Comparison of ENCODE assay signal across 10 cellular contexts in genomic region chr1:226660410-226661182, GRCh38.
DNase-seq lines count a peak whose midpoint lies in the region; ATAC-seq and TF ChIP-seq lines count a peak whose summit lies in the region.
"Had no signal": no experiment of that assay in that cellular context is flagged by ENCODE, and none has a peak within 500 bp of the region (broad histone marks: within the 10 kb centered on the region; RNA-seq: fewer than 3 reads in every experiment).

No MANE protein-coding gene starts in this region.

- peaks cover 8 to 55% of the 10 kb centered on the region in 2 donors for H3K36me3 Mint-ChIP-seq in CD4-positive, alpha-beta memory T cell
- H3K36me3 Mint-ChIP-seq in natural killer cell treated with Interleukin-12 subunit alpha and Interleukin-12 subunit beta and Interleukin-15 and Interleukin-18, amount 100 ng/mL, for 72 hours: no peaks in the 10 kb centered on the region

- H3K9me3 ChIP-seq in CD4-positive, alpha-beta memory T cell (ENCODE audit: control insufficient read depth in 1 of 2, low read length in 2 of 2): no peaks in the 10 kb centered on the region
- H3K9me3 ChIP-seq in osteoblast (ENCODE audit: low read depth, low read length): no peaks in the 10 kb centered on the region
- H3K9me3 ChIP-seq: SJSA1 had no signal

- peak overlapping the region in 7 of 8 donors; percentile 73 to 88 (median 81) for H3K4me3 Mint-ChIP-seq in CD4-positive, alpha-beta memory T cell
- H3K4me3 Mint-ChIP-seq in natural killer cell treated with Interleukin-12 subunit alpha and Interleukin-12 subunit beta and Interleukin-15 and Interleukin-18, amount 100 ng/mL, for 72 hours: peak overlapping the region; percentile 65

- H3K27ac ChIP-seq in CD4-positive, alpha-beta memory T cell (ENCODE audit: low read depth, low read length): peak overlapping the region; percentile 74
- no peak overlapping the region for H3K27ac ChIP-seq in osteoblast (ENCODE audit: low read depth, low read length)
- H3K27ac ChIP-seq: SJSA1 had no signal

- intact Hi-C loops in CD4-positive, alpha-beta memory T cell (cut with micrococcal nuclease): loop anchor here (2.0 kb wide), 1 partner anchor 52 kb away; no protein-coding TSS in a partner anchor

- ATAC-seq in natural killer cell treated with Interleukin-12 subunit alpha and Interleukin-12 subunit beta and Interleukin-15 and Interleukin-18, amount 100 ng/mL, for 72 hours: no peak
- ATAC-seq in HG02642 (IDR thresholded peaks at IDR 0.05; ENCODE audit: poor library complexity, unreplicated experiment): no peak
- ATAC-seq: K562 had no signal

- peaks cover 0 to 91% (median 37%) of the 10 kb centered on the region in 4 donors for H3K4me1 Mint-ChIP-seq in CD4-positive, alpha-beta memory T cell
- H3K4me1 Mint-ChIP-seq in natural killer cell treated with Interleukin-12 subunit alpha and Interleukin-12 subunit beta and Interleukin-15 and Interleukin-18, amount 100 ng/mL, for 72 hours (ENCODE audit: low read depth in 2 of 2): peaks cover 79 to 81% of the 10 kb centered on the region in 2 donors

- POLR2A ChIA-PET in CD4-positive, alpha-beta memory T cell (lab: Charles Lee; ENCODE audit: partially characterized antibody): interaction anchor here (0.6 to 6.7 kb wide), 15 partner anchors 7 to 210 kb away, joined by 3 to 114 read pairs (median 5); partner anchors contain the start of genes ITPKB and PSEN2

- peaks cover 11% of the 10 kb centered on the region for H3K36me3 ChIP-seq in CD4-positive, alpha-beta memory T cell (ENCODE audit: insufficient read depth, low read length)
- H3K36me3 ChIP-seq in osteoblast (ENCODE audit: insufficient read depth, low read length): no peaks in the 10 kb centered on the region
- H3K36me3 ChIP-seq: SJSA1 had no signal

- peaks cover 0 to 2% (median 0%) of the 10 kb centered on the region in 8 donors for H3K9me3 Mint-ChIP-seq in CD4-positive, alpha-beta memory T cell
- no peaks in the 10 kb centered on the region for H3K9me3 Mint-ChIP-seq in natural killer cell treated with Interleukin-12 subunit alpha and Interleukin-12 subunit beta and Interleukin-15 and Interleukin-18, amount 100 ng/mL, for 72 hours

- H2AFZ ChIP-seq in osteoblast (ENCODE audit: low read length): no peak overlapping the region

- H3K4me1 ChIP-seq in CD4-positive, alpha-beta memory T cell (ENCODE audit: insufficient read depth, low read length): no peaks in the 10 kb centered on the region
- peaks cover 47% of the 10 kb centered on the region for H3K4me1 ChIP-seq in osteoblast (ENCODE audit: insufficient read depth, low read length)

- H3K27me3 ChIP-seq in CD4-positive, alpha-beta memory T cell (ENCODE audit: insufficient read depth, low read length): no peaks in the 10 kb centered on the region
- no peaks in the 10 kb centered on the region for H3K27me3 ChIP-seq in osteoblast (ENCODE audit: insufficient read depth, low read length)
- H3K27me3 ChIP-seq: SJSA1 had no signal

- no peaks in the 10 kb centered on the region for H4K20me1 ChIP-seq in osteoblast (ENCODE audit: insufficient read depth, low read length)

- no peak for TF ChIP-seq CTCF in osteoblast (IDR thresholded peaks at IDR 0.05; ENCODE audit: extremely low read depth, low read depth, low read length)

- peak overlapping the region in 6 of 7 donors; percentile 96 to 99 (median 97) for H3K27ac Mint-ChIP-seq in CD4-positive, alpha-beta memory T cell
- peak overlapping the region; percentile 92 to 95 for H3K27ac Mint-ChIP-seq in natural killer cell treated with Interleukin-12 subunit alpha and Interleukin-12 subunit beta and Interleukin-15 and Interleukin-18, amount 100 ng/mL, for 72 hours

- no peaks in the 10 kb centered on the region for H3K79me2 ChIP-seq in osteoblast (ENCODE audit: insufficient read depth, low read length)

- DNase-seq in CD4-positive, alpha-beta memory T cell: no peak
- DNase-seq in NAMALWA (ENCODE audit: low spot score) (peak; percentile 57), dermis blood vessel endothelial cell (peak; percentile 65), osteoblast (ENCODE audit: insufficient read length, low spot score, missing footprints) (no peak), DMS 273 (lab: John Stamatoyannopoulos, UW; ENCODE audit: unreplicated experiment) (no peak)
- no peak for DNase-seq in natural killer cell treated with Interleukin-12 subunit alpha and Interleukin-12 subunit beta and Interleukin-15 and Interleukin-18, amount 100 ng/mL, for 72 hours (ENCODE audit: low spot score)
- no peak for DNase-seq in stimulated activated CD4-positive, alpha-beta T cell treated with anti-CD3 and anti-CD28 coated beads, Interleukin-2, amount 100 ng/mL, for 48 hours

- H3K27me3 Mint-ChIP-seq in CD4-positive, alpha-beta memory T cell: no peaks in the 10 kb centered on the region
- no peaks in the 10 kb centered on the region for H3K27me3 Mint-ChIP-seq in natural killer cell treated with Interleukin-12 subunit alpha and Interleukin-12 subunit beta and Interleukin-15 and Interleukin-18, amount 100 ng/mL, for 72 hours

- CTCF ChIA-PET in CD4-positive, alpha-beta memory T cell (lab: Charles Lee; ENCODE audit: partially characterized antibody): interaction anchor here (1.1 to 5.1 kb wide), 10 partner anchors 7 to 51 kb away, joined by 3 to 28 read pairs (median 5); no protein-coding TSS in a partner anchor

- H3K4me2 ChIP-seq in osteoblast (ENCODE audit: insufficient read depth, low read length): no peak overlapping the region

- no peak overlapping the region for H3K4me3 ChIP-seq in CD4-positive, alpha-beta memory T cell (ENCODE audit: low read length in 2 of 2)
- no peak overlapping the region for H3K4me3 ChIP-seq in osteoblast (ENCODE audit: insufficient read depth, low read length)
- H3K4me3 ChIP-seq: K562, SJSA1 had no signal

Comparison
In these comparisons a context has a peak if more than half of its experiments do, and no peak if none do; other contexts are left out.
1. DNase-seq: peak in NAMALWA (single experiment) and dermis blood vessel endothelial cell (single experiment); none in CD4-positive, alpha-beta memory T cell (0 of 5), natural killer cell treated with Interleukin-12 subunit alpha and Interleukin-12 subunit beta and Interleukin-15 and Interleukin-18, amount 100 ng/mL, for 72 hours (single experiment), osteoblast (single experiment), DMS 273 (single experiment) and stimulated activated CD4-positive, alpha-beta T cell treated with anti-CD3 and anti-CD28 coated beads, Interleukin-2, amount 100 ng/mL, for 48 hours (0 of 2).